In the genomic region with DNA sequence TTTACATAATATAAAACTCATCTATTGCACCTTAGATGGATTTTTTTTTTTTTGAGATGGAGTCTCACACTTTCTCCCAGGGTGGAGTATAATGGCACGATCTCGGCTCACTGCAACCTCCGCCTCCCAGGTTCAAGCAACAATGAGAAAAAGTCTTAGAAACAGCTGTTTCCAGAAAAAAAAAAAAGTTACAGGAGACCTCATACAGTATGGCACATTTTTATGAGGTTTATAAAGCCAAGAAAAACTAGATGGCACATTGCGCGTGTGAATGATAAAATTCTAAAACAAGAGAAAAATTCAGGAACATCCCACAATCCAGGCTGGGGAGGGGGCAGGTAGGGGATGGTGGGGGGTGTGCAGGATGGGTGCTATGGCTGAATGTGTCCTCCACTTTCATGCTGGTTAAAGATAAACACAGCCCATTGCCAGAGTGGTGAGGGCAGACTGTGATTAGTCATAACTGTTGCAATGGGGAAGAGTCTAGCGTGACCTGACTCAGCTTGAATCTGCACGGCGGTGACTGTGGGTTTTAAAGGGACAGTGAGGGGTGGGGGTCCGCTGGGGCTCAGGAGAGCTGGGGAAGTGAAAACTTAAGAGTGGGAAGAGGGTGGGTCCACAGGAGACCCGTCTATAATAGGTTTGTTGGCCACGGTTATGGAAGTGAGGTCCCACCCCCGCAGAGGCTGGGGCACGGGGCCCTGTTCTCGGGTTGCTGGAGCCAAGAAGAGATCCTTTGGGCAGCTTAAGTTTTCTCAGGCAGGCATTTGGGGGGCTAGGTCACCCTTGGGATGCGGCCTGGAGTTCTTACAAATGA, we compare ENCODE assay signal across 8 cellular contexts. TPM values are rescaled to one million over a fixed set of nuclear protein-coding genes. Genes with fewer than 3 reads are reported as not detected.
A peak's percentile ranks its signal among the peaks of the same experiment; 100 is the strongest.
DNase-seq lines count a peak whose midpoint lies in the region; ATAC-seq and TF ChIP-seq lines count a peak whose summit lies in the region.

No MANE protein-coding gene starts in this region.

- H3K36me3 Mint-ChIP-seq in CD4-positive, alpha-beta T cell (ENCODE audit: low read depth) = peaks cover 11% of the 10 kb centered on the region

- peaks cover 26% of the 10 kb centered on the region for H3K4me1 ChIP-seq in RWPE2 (ENCODE audit: insufficient read depth, poor library complexity, severe bottlenecking)

- DNase-seq in CD4-positive, alpha-beta T cell = no peak
- DNase-seq in RWPE2 (ENCODE audit: low spot score) (no peak), epithelial cell of prostate (ENCODE audit: low read depth, low spot score) (peak; percentile 41), NCI-H82 treated with DMSO at 0.1 percent for 48 hours (lab: John Stamatoyannopoulos, UW; ENCODE audit: unreplicated experiment) (no peak), NCI-H1694 treated with DMSO at 0.1 percent for 48 hours (lab: John Stamatoyannopoulos, UW) (no peak)
- peak; percentile 23 for DNase-seq in stimulated activated CD4-positive, alpha-beta T cell treated with anti-CD3 and anti-CD28 coated beads, Interleukin-4, amount 100 ng/mL, for 1 hour

- H3K4me3 ChIP-seq in RWPE2 (ENCODE audit: severe bottlenecking) = no peak overlapping the region

- intact Hi-C loops in CD4-positive, alpha-beta T cell (cut with DNase I, micrococcal nuclease) = no loop called here

- H3K9me3 Mint-ChIP-seq in CD4-positive, alpha-beta T cell = no peaks in the 10 kb centered on the region

- no peaks in the 10 kb centered on the region for H3K27me3 ChIP-seq in CD4-positive, alpha-beta T cell (ENCODE audit: control insufficient read depth, insufficient read depth, low read length)
- H3K27me3 ChIP-seq in RWPE2 (ENCODE audit: insufficient read depth, poor library complexity, severe bottlenecking) = no peaks in the 10 kb centered on the region

- CTCF ChIA-PET in CD4-positive, alpha-beta T cell (lab: Charles Lee) = no interaction called here

- no peak overlapping the region for H3K27ac ChIP-seq in CD4-positive, alpha-beta T cell (ENCODE audit: low read depth, low read length)
- H3K27ac ChIP-seq in RWPE2 (ENCODE audit: poor library complexity, severe bottlenecking) (peak overlapping the region; percentile 43), epithelial cell of prostate (peak overlapping the region; percentile 10)

- no peaks in the 10 kb centered on the region for H3K9me3 ChIP-seq in CD4-positive, alpha-beta T cell (ENCODE audit: control insufficient read depth, low read length)
- H3K9me3 ChIP-seq in RWPE2 (ENCODE audit: severe bottlenecking) = no peaks in the 10 kb centered on the region

- no peak overlapping the region for H3K27ac Mint-ChIP-seq in CD4-positive, alpha-beta T cell

- POLR2A ChIA-PET in CD4-positive, alpha-beta T cell (lab: Charles Lee) = no interaction called here

- H3K27me3 Mint-ChIP-seq in CD4-positive, alpha-beta T cell = no peaks in the 10 kb centered on the region

- H3K4me1 Mint-ChIP-seq in CD4-positive, alpha-beta T cell (ENCODE audit: low read depth) = peaks cover 9% of the 10 kb centered on the region

- peak; percentile 26 for ATAC-seq in CD4-positive, alpha-beta T cell (ENCODE audit: poor library complexity)
- ATAC-seq in GM19035 (IDR thresholded peaks at IDR 0.05; ENCODE audit: unreplicated experiment) (peak; percentile 98), HG03060 (IDR thresholded peaks at IDR 0.05; ENCODE audit: low read depth, unreplicated experiment) (peak; percentile 87), RWPE2 (ENCODE audit: low read depth) (peak; percentile 96)

- H3K36me3 ChIP-seq in RWPE2 (ENCODE audit: low read depth) = no peaks in the 10 kb centered on the region

- no peak for TF ChIP-seq CTCF in CD4-positive, alpha-beta T cell (IDR thresholded peaks at IDR 0.05)
- no peak for TF ChIP-seq CTCF in RWPE2 (IDR thresholded peaks at IDR 0.05; ENCODE audit: poor library complexity, severe bottlenecking)

- H3K4me3 Mint-ChIP-seq in CD4-positive, alpha-beta T cell = no peak overlapping the region

RNA-seq across cellular contexts. Expression of a gene that starts 11.9 kb away (rescaled TPM):
- 1 to 10 TPM; 2.4 to 2.8 TPM for total RNA-seq in CD4-positive, alpha-beta T cell

RNA-seq across cellular contexts. Expression of a gene that starts 12.3 kb away (rescaled TPM):
- total RNA-seq in CD4-positive, alpha-beta T cell = 1 to 10 TPM; 4.9 to 5.2 TPM

Comparison
In these comparisons a context has a peak if more than half of its experiments do, and no peak if none do; other contexts are left out.
1. ATAC-seq: peak in every context shown above with its lines; median percentile 98 in GM19035; 96 in RWPE2; 87 in HG03060; 26 in CD4-positive, alpha-beta T cell.
2. DNase-seq: peak in epithelial cell of prostate (single experiment) and stimulated activated CD4-positive, alpha-beta T cell treated with anti-CD3 and anti-CD28 coated beads, Interleukin-4, amount 100 ng/mL, for 1 hour (single experiment); none in CD4-positive, alpha-beta T cell (0 of 10), RWPE2 (single experiment), NCI-H82 treated with DMSO at 0.1 percent for 48 hours (single experiment) and NCI-H1694 treated with DMSO at 0.1 percent for 48 hours (single experiment).